Comparison of ENCODE assay signal across 1 cellular context in genomic region chr12:113185180-113186032, GRCh38.
TF ChIP-seq lines count a peak whose summit lies in the region.

Gene DDX54 (minus strand): TSS chr12:113185478. CDS start chr12:113185451, 27 bp downstream.
Gene RITA1 (plus strand): TSS chr12:113185721. CDS start chr12:113186747, 1,026 bp downstream.

TF ChIP-seq in K562, 482 proteins besides CTCF, POLR2A, EP300 and RAD21 (continued from another document and continues in another):
- peak; percentile 76; the same call in 1 of the 2 replicates for TF ChIP-seq FOXP4 (CRISPR knock-in tag; IDR thresholded peaks at IDR 0.05; ENCODE audit: borderline replicate concordance)
- no peak for TF ChIP-seq SMARCA4 (IDR thresholded peaks at IDR 0.05)
- no peak for TF ChIP-seq ZNF717 (CRISPR knock-in tag; IDR thresholded peaks at IDR 0.05)
- no peak for TF ChIP-seq ZNF668 (CRISPR knock-in tag; IDR thresholded peaks at IDR 0.05)
- TF ChIP-seq NFE2 (IDR thresholded peaks at IDR 0.05; ENCODE audit: low read depth) = no peak
- no peak for TF ChIP-seq KLF1 (tag; IDR thresholded peaks at IDR 0.05)
- TF ChIP-seq HBP1 (CRISPR knock-in tag; IDR thresholded peaks at IDR 0.05) = 0 out of 2 replicates have a peak, but pooled peaks have one; percentile 2
- peak; percentile 98 for TF ChIP-seq RAD51 (IDR thresholded peaks at IDR 0.05; ENCODE audit: borderline replicate concordance, low read depth)
- TF ChIP-seq DLX4 (CRISPR knock-in tag; IDR thresholded peaks at IDR 0.05) = no peak
- TF ChIP-seq HSF4 (CRISPR knock-in tag; IDR thresholded peaks at IDR 0.05; ENCODE audit: borderline replicate concordance) = no peak
- TF ChIP-seq SREBF2 (CRISPR knock-in tag; IDR thresholded peaks at IDR 0.05) = no peak
- no peak for TF ChIP-seq ELK1 (CRISPR knock-in tag; IDR thresholded peaks at IDR 0.05)
- 0 out of 2 replicates have a peak, but pooled peaks have one; percentile 59 for TF ChIP-seq ZBTB49 (CRISPR knock-in tag; IDR thresholded peaks at IDR 0.05; ENCODE audit: borderline replicate concordance)
- no peak for TF ChIP-seq SAFB2 (IDR thresholded peaks at IDR 0.05; ENCODE audit: borderline replicate concordance, low read depth, low read length, severe bottlenecking)
- TF ChIP-seq TCFL5 (CRISPR knock-in tag; conservative IDR thresholded peaks at IDR 0.05) = no peak
- TF ChIP-seq ZFP1 (CRISPR knock-in tag; IDR thresholded peaks at IDR 0.05) = no peak
- TF ChIP-seq TEAD4 (IDR thresholded peaks at IDR 0.05; ENCODE audit: low read length) = no peak
- TF ChIP-seq TEAD4 (CRISPR knock-in tag; IDR thresholded peaks at IDR 0.05; ENCODE audit: borderline replicate concordance) = peak; percentile 74; the same call in 1 of the 2 replicates
- no peak for TF ChIP-seq MED1 (CRISPR knock-in tag; IDR thresholded peaks at IDR 0.05; ENCODE audit: borderline replicate concordance)
- TF ChIP-seq NONO (IDR thresholded peaks at IDR 0.05; ENCODE audit: low read depth in 2 of 2, low read length in 1 of 2) = peak; percentile 89 to 100
- no peak for TF ChIP-seq GTF3C2 (IDR thresholded peaks at IDR 0.05; ENCODE audit: borderline replicate concordance, extremely low read depth, insufficient read length)
- TF ChIP-seq THAP7 (CRISPR knock-in tag; IDR thresholded peaks at IDR 0.05) = no peak
- peak; percentile 91 for TF ChIP-seq AFF4 (CRISPR knock-in tag; IDR thresholded peaks at IDR 0.05)
- TF ChIP-seq TCF7L2 (IDR thresholded peaks at IDR 0.05; ENCODE audit: low read depth, low read length) = peak; percentile 89
- peak; percentile 72 for TF ChIP-seq GABPA (tag; conservative IDR thresholded peaks at IDR 0.05; ENCODE audit: low read depth)
- no peak for TF ChIP-seq SMARCC2 (IDR thresholded peaks at IDR 0.05; ENCODE audit: low read depth)
- no peak for TF ChIP-seq ZNF354B (CRISPR knock-in tag; IDR thresholded peaks at IDR 0.05)
- no peak for TF ChIP-seq MAFG (tag; conservative IDR thresholded peaks at IDR 0.05)
- TF ChIP-seq MYC (IDR thresholded peaks at IDR 0.05; ENCODE audit: low read depth, low read length) = peak; percentile 94
- TF ChIP-seq MYC (CRISPR knock-in tag; IDR thresholded peaks at IDR 0.05; ENCODE audit: borderline replicate concordance, low read depth) = peak; percentile 99
- TF ChIP-seq ZMIZ1 (IDR thresholded peaks at IDR 0.05; ENCODE audit: low read depth in 2 of 2, low read length in 2 of 2) = 0 out of 4 replicates have a peak, but pooled peaks of 1 of the 2 experiments have one; percentile 13
- TF ChIP-seq MLLT1 (IDR thresholded peaks at IDR 0.05) = no peak
- TF ChIP-seq ID3 (CRISPR knock-in tag; IDR thresholded peaks at IDR 0.05) = no peak
- no peak for TF ChIP-seq ID3 (tag; IDR thresholded peaks at IDR 0.05)
